Comparison of ENCODE assay signal across 8 cellular contexts in the genomic region with DNA sequence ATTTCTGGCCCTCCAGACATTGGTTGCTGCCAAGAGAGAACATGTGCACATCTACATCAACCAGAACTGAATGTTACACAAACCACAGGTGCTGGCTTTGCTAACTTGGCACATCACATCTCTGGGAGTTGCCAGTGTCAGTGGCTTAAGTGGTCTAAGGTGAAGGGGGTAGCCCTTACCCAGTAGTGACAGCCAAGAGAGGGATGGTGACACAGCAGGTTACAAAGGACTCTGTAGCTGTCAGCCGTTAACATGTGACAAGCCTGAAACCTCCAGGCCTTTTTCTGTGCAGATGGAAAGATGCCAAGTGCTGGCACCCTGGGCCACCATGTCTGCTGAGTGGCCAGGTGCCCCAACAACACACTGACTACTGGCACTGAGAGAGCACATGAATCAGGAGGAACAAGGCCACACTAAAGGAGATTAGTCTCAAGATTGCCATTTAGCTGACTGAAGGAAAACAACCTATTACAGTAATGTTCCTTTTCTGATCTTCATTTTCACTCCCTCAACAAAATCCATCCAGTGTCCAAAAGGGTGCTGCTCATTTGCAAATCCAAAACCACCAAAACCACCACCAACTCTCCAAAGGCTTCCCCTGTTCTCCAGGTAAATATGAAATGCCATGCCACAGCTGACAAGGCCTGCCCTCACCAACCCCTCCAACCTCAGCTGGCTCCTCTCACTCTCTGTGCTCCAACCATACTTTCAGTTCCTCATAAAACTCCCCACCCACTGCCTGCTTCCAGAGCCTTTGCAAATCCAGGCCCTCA. TPM values are rescaled to one million over a fixed set of nuclear protein-coding genes. Genes with fewer than 3 reads are reported as not detected.
DNase-seq lines count a peak whose midpoint lies in the region; ATAC-seq and TF ChIP-seq lines count a peak whose summit lies in the region.

No MANE protein-coding gene starts in this region.

- no peak for TF ChIP-seq CTCF in activated CD8-positive, alpha-beta T cell treated with anti-CD3 and anti-CD28 coated beads for 36 hours (IDR thresholded peaks at IDR 0.05)
- TF ChIP-seq CTCF in ovary (IDR thresholded peaks at IDR 0.05), result no peak

- no peak for DNase-seq in activated CD8-positive, alpha-beta T cell treated with anti-CD3 and anti-CD28 coated beads for 36 hours
- DNase-seq in memory B cell (ENCODE audit: low spot score in 2 of 2) (no peak), kidney tubule cell (ENCODE audit: low spot score) (no peak), UCSD-AML1 (lab: John Stamatoyannopoulos, UW; ENCODE audit: unreplicated experiment) (no peak), ovary (no peak)
- DNase-seq in effector CD8-positive, alpha-beta T cell (lab: John Stamatoyannopoulos, UW), result no peak

- intact Hi-C loops in activated CD8-positive, alpha-beta T cell treated with anti-CD3 and anti-CD28 coated beads for 36 hours (cut with micrococcal nuclease), result no loop called here
- intact Hi-C loops in ovary (cut with DNase I), result no loop called here

- peaks cover 8% of the 10 kb centered on the region for H3K36me3 Mint-ChIP-seq in activated CD8-positive, alpha-beta T cell treated with anti-CD3 and anti-CD28 coated beads for 36 hours (ENCODE audit: low read depth)
- H3K36me3 Mint-ChIP-seq in memory B cell, result peaks cover 12% of the 10 kb centered on the region

- H3K27me3 Mint-ChIP-seq in activated CD8-positive, alpha-beta T cell treated with anti-CD3 and anti-CD28 coated beads for 36 hours, result no peaks in the 10 kb centered on the region
- H3K27me3 Mint-ChIP-seq in memory B cell, result no peaks in the 10 kb centered on the region

- no peak overlapping the region for H3K4me3 Mint-ChIP-seq in activated CD8-positive, alpha-beta T cell treated with anti-CD3 and anti-CD28 coated beads for 36 hours
- no peak overlapping the region for H3K4me3 Mint-ChIP-seq in memory B cell

- TF ChIP-seq POLR2A in ovary (IDR thresholded peaks at IDR 0.05), result no peak

- H3K9me3 Mint-ChIP-seq in activated CD8-positive, alpha-beta T cell treated with anti-CD3 and anti-CD28 coated beads for 36 hours, result no peaks in the 10 kb centered on the region
- H3K9me3 Mint-ChIP-seq in memory B cell, result peaks cover 4% of the 10 kb centered on the region

- no peak overlapping the region for H3K27ac Mint-ChIP-seq in activated CD8-positive, alpha-beta T cell treated with anti-CD3 and anti-CD28 coated beads for 36 hours
- H3K27ac Mint-ChIP-seq in memory B cell, result peak overlapping the region; percentile 83

- no peaks in the 10 kb centered on the region for H3K27me3 ChIP-seq in ovary

- POLR2A ChIA-PET in activated CD8-positive, alpha-beta T cell treated with anti-CD3 and anti-CD28 coated beads for 36 hours (lab: Charles Lee), result no interaction called here

- H3K9me3 ChIP-seq in ovary, result no peaks in the 10 kb centered on the region

- no peaks in the 10 kb centered on the region for H3K36me3 ChIP-seq in ovary

- peaks cover 29% of the 10 kb centered on the region for H3K4me1 ChIP-seq in ovary (ENCODE audit: insufficient read depth)

- CTCF ChIA-PET in activated CD8-positive, alpha-beta T cell treated with anti-CD3 and anti-CD28 coated beads for 36 hours (lab: Charles Lee), result interaction anchor here (1.4 kb wide), 1 partner anchor 15 kb away, joined by 4 read pairs; no protein-coding TSS in a partner anchor

- ATAC-seq in GM18870 (IDR thresholded peaks at IDR 0.05; ENCODE audit: unreplicated experiment), result peak; percentile 43
- ATAC-seq in HG03520 (IDR thresholded peaks at IDR 0.05; ENCODE audit: unreplicated experiment), result peak; percentile 45
- peak; percentile 30 for ATAC-seq in activated CD8-positive, alpha-beta T cell treated with anti-CD3 and anti-CD28 coated beads for 36 hours
- peak; percentile 80 for ATAC-seq in memory B cell (ENCODE audit: low read depth)

- WGBS in ovary, 3 donors, result 72 to 94% (median 77%) methylated on average over 1 of the region's 1 CpG

- TF ChIP-seq EP300 in ovary (IDR thresholded peaks at IDR 0.05), result no peak

- H3K4me1 Mint-ChIP-seq in activated CD8-positive, alpha-beta T cell treated with anti-CD3 and anti-CD28 coated beads for 36 hours (ENCODE audit: low read depth), result peaks cover 18% of the 10 kb centered on the region
- peaks cover 24% of the 10 kb centered on the region for H3K4me1 Mint-ChIP-seq in memory B cell

- no peak overlapping the region for H3K4me3 ChIP-seq in ovary

- H3K27ac ChIP-seq in ovary, result peak overlapping the region in 1 of 2 donors; percentile 70

RNA-seq across cellular contexts. Expression of gene SIL1, which starts 20.2 kb away (rescaled TPM):
- 10 to 100 TPM; 27.6 to 32.3 TPM for total RNA-seq in activated CD8-positive, alpha-beta T cell treated with anti-CD3 and anti-CD28 coated beads for 36 hours
- 10 to 100 TPM; 15.7 to 45.2 (median 34.9) TPM for total RNA-seq in ovary
- 10 to 100 TPM; 29.5 to 93.0 TPM for polyA plus RNA-seq in ovary

Comparison
In these comparisons a context has a peak if more than half of its experiments do, and no peak if none do; other contexts are left out.
1. ATAC-seq: peak in every context shown above with its lines; median percentile 80 in memory B cell; 45 in HG03520; 43 in GM18870; 30 in activated CD8-positive, alpha-beta T cell treated with anti-CD3 and anti-CD28 coated beads for 36 hours.